4 cellular contexts compared by ENCODE assay signal in the genomic region with DNA sequence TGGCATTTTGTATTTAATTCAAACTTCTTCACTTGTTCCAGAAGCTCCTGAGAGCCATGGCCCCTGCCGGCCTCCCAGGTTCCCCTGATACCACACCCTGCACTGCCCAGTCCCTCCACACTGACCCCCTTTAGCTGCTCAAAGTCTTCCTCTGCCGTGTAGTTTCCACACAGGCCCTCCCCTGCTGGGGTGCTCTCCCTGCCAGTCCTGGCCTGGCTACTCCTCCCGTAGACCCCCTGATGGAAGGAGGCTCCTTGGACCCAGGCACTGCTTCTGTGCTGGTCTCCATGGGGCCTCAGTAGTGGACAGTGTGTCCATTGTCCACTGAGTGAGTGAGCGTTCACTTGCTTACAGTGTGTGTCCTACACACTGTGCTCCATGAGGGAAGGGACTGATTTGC.
DNase-seq lines count a peak whose midpoint lies in the region; ATAC-seq, FAIRE-seq and TF ChIP-seq lines count a peak whose summit lies in the region.
"Not testable (repeated sequence)": the region's sequence is repeated elsewhere in the genome, so short reads cannot be mapped to it uniquely, and the experiment has no call there.

No MANE protein-coding gene starts in this region.

- POLR2A ChIA-PET in H1 (lab: Charles Lee; ENCODE audit: partially characterized antibody) = not testable (repeated sequence)

- H3K23ac ChIP-seq in H1 (ENCODE audit: insufficient read length) = not testable (repeated sequence)

- H3K9me3 ChIP-seq in H1 (ENCODE audit: insufficient read depth in 2 of 2, low read depth in 1 of 2, low read length in 1 of 2); right atrium auricular region: not testable (repeated sequence)

- not testable (repeated sequence) for H4K20me1 ChIP-seq in H1 (replicated peaks in 1 of 2; ENCODE audit: control insufficient read depth in 1 of 2, insufficient read depth in 2 of 2, low read length in 2 of 2)

- CTCF ChIA-PET in H1 (lab: Charles Lee; ENCODE audit: partially characterized antibody) = not testable (repeated sequence)

- H3K36me3 Mint-ChIP-seq in osteocyte (ENCODE audit: unreplicated experiment) = not testable (repeated sequence)

- 88% methylated on average over 4 of the region's 4 CpGs; no CpG with 5 or more reads in 1 of the 2 experiments for WGBS in H1 (ENCODE audit: extremely low coverage in 1 of 2, insufficient coverage in 1 of 2, insufficient read length in 1 of 2, insufficient replicate concordance in 2 of 2, low coverage in 1 of 2, low lambda C conversion rate in 2 of 2, missing lambda C conversion rate in 1 of 2), 2 experiments

- H3K9ac ChIP-seq in H1 (replicated peaks in 1 of 4; ENCODE audit: extremely low read depth in 1 of 4, low read depth in 3 of 4, low read length in 3 of 4) = not testable (repeated sequence)

- peak; percentile 15 for ATAC-seq in stimulated activated naive CD8-positive, alpha-beta T cell treated with anti-CD3 and anti-CD28 coated beads, Interleukin-15, amount 100 ng/mL, for 72 hours

- H4K8ac ChIP-seq in H1 (ENCODE audit: extremely low read depth, insufficient read depth, low read length) = not testable (repeated sequence)

- H2BK12ac ChIP-seq in H1 (ENCODE audit: low read depth, low read length) = peak overlapping the region; percentile 50; the same call in 1 of the 2 replicates

- not testable (repeated sequence) for H3K9me3 Mint-ChIP-seq in osteocyte (ENCODE audit: unreplicated experiment); stimulated activated naive CD8-positive, alpha-beta T cell treated with anti-CD3 and anti-CD28 coated beads, Interleukin-15, amount 100 ng/mL, for 72 hours

- H3K36me3 ChIP-seq in H1 (ENCODE audit: control insufficient read depth in 2 of 4, insufficient read depth in 4 of 4, low read length in 3 of 4); right atrium auricular region: not testable (repeated sequence)

- H3K4me3 Mint-ChIP-seq in osteocyte (ENCODE audit: unreplicated experiment); stimulated activated naive CD8-positive, alpha-beta T cell treated with anti-CD3 and anti-CD28 coated beads, Interleukin-15, amount 100 ng/mL, for 72 hours: not testable (repeated sequence)

- H4K91ac ChIP-seq in H1 (replicated peaks; ENCODE audit: insufficient read length, low read length) = not testable (repeated sequence)

- H3K14ac ChIP-seq in H1 (ENCODE audit: insufficient read length) = not testable (repeated sequence)

- not testable (repeated sequence) for H3K18ac ChIP-seq in H1 (ENCODE audit: extremely low read depth, low read length)

- not testable (repeated sequence) for H3K4me2 ChIP-seq in H1 (ENCODE audit: insufficient read depth in 1 of 2, low read depth in 2 of 2, low read length in 2 of 2)

- TF ChIP-seq POLR2A in H1 (IDR thresholded peaks at IDR 0.05; ENCODE audit: control extremely low read depth in 1 of 2, low read depth in 2 of 2, low read length in 2 of 2) = not testable (repeated sequence)

- not testable (repeated sequence) for H3K27ac ChIP-seq in H1 (ENCODE audit: low read depth, low read length); right atrium auricular region

- not testable (repeated sequence) for H3K23me2 ChIP-seq in H1 (ENCODE audit: low read depth, low read length)

- not testable (repeated sequence) for TF ChIP-seq RAD21 in H1 (IDR thresholded peaks at IDR 0.05 in 1 of 2, conservative IDR thresholded peaks at IDR 0.05 in 1 of 2; ENCODE audit: low read depth in 2 of 2, low read length in 2 of 2)

- peak overlapping the region; percentile 53; the same call in 1 of the 2 replicates for H2BK15ac ChIP-seq in H1 (ENCODE audit: low read length)

- not testable (repeated sequence) for H3K4me1 ChIP-seq in H1 (replicated peaks in 1 of 4; ENCODE audit: control insufficient read depth in 3 of 4, insufficient read depth in 4 of 4, low read length in 3 of 4); right atrium auricular region

- not testable (repeated sequence) for H3K27ac Mint-ChIP-seq in osteocyte (ENCODE audit: unreplicated experiment)
- peak overlapping the region in 1 of 2 donors; percentile 16 for H3K27ac Mint-ChIP-seq in stimulated activated naive CD8-positive, alpha-beta T cell treated with anti-CD3 and anti-CD28 coated beads, Interleukin-15, amount 100 ng/mL, for 72 hours

- H3K79me1 ChIP-seq in H1 (ENCODE audit: low read depth, low read length) = not testable (repeated sequence)

- not testable (repeated sequence) for H2BK20ac ChIP-seq in H1 (ENCODE audit: low read length)

- TF ChIP-seq CTCF in H1 (IDR thresholded peaks at IDR 0.05; ENCODE audit: control extremely low read depth in 1 of 3, insufficient read depth in 1 of 3, low read depth in 1 of 3, low read length in 3 of 3); right atrium auricular region (IDR thresholded peaks at IDR 0.05); osteocyte (IDR thresholded peaks at IDR 0.05): not testable (repeated sequence)

- H2BK5ac ChIP-seq in H1 (ENCODE audit: low read depth, low read length) = not testable (repeated sequence)

- peaks cover 28% of the 10 kb centered on the region for H3K4me1 Mint-ChIP-seq in osteocyte (ENCODE audit: unreplicated experiment)
- H3K4me1 Mint-ChIP-seq in stimulated activated naive CD8-positive, alpha-beta T cell treated with anti-CD3 and anti-CD28 coated beads, Interleukin-15, amount 100 ng/mL, for 72 hours = not testable (repeated sequence)

- H2AFZ ChIP-seq in H1 (ENCODE audit: low read length) = not testable (repeated sequence)

- DNase-seq in H1 (ENCODE audit: low read depth in 1 of 2, low spot score in 2 of 2); stimulated activated naive CD8-positive, alpha-beta T cell treated with anti-CD3 and anti-CD28 coated beads, Interleukin-15, amount 100 ng/mL, for 72 hours: not testable (repeated sequence)
- DNase-seq in right atrium auricular region (ENCODE audit: low spot score) (peak; percentile 40), osteocyte (ENCODE audit: extremely low spot score, unreplicated experiment) (peak; percentile 63)

- not testable (repeated sequence) for H3K27me3 ChIP-seq in H1 (replicated peaks in 1 of 4; ENCODE audit: control insufficient read depth in 3 of 4, extremely low read depth in 1 of 4, insufficient read depth in 3 of 4, low read length in 3 of 4); right atrium auricular region

- not testable (repeated sequence) for H2BK120ac ChIP-seq in H1 (replicated peaks; ENCODE audit: low read depth, low read length)

- H3K79me2 ChIP-seq in H1 (ENCODE audit: control insufficient read depth in 1 of 2, insufficient read depth in 2 of 2, low read length in 2 of 2) = not testable (repeated sequence)

- H3K4ac ChIP-seq in H1 (replicated peaks; ENCODE audit: insufficient read length, low read depth, low read length) = not testable (repeated sequence)

- FAIRE-seq in H1 (lab: Jason Lieb, UNC) = not testable (repeated sequence)

- not testable (repeated sequence) for H4K5ac ChIP-seq in H1 (ENCODE audit: insufficient read length, low read depth, low read length)

- not testable (repeated sequence) for TF ChIP-seq EP300 in H1 (IDR thresholded peaks at IDR 0.05; ENCODE audit: borderline replicate concordance in 1 of 2, low read depth in 2 of 2, low read length in 2 of 2)

- not testable (repeated sequence) for H3K4me3 ChIP-seq in H1 (ENCODE audit: extremely low read depth in 1 of 4, insufficient read depth in 2 of 4, low read depth in 3 of 4, low read length in 4 of 4); right atrium auricular region

- H3K56ac ChIP-seq in H1 (replicated peaks; ENCODE audit: insufficient read length, low read depth, low read length) = not testable (repeated sequence)

- H3K27me3 Mint-ChIP-seq in osteocyte (ENCODE audit: unreplicated experiment) = not testable (repeated sequence)
- peaks cover 26% of the 10 kb centered on the region for H3K27me3 Mint-ChIP-seq in stimulated activated naive CD8-positive, alpha-beta T cell treated with anti-CD3 and anti-CD28 coated beads, Interleukin-15, amount 100 ng/mL, for 72 hours

- H2AK5ac ChIP-seq in H1 (ENCODE audit: low read depth, low read length) = not testable (repeated sequence)
